Comparison of ENCODE assay signal across 20 cellular contexts in genomic region chrX:32985544-32985943, GRCh38.
DNase-seq lines count a peak whose midpoint lies in the region; ATAC-seq, FAIRE-seq and TF ChIP-seq lines count a peak whose summit lies in the region.
"Had no signal": no experiment of that assay in that cellular context is flagged by ENCODE, and none has a peak within 500 bp of the region (broad histone marks: within the 10 kb centered on the region; RNA-seq: fewer than 3 reads in every experiment).

No MANE protein-coding gene starts in this region.

- no peak for TF ChIP-seq RAD21 in HepG2 (CRISPR knock-in tag; IDR thresholded peaks at IDR 0.05)

- H3K9me3 Mint-ChIP-seq in astrocyte (ENCODE audit: unreplicated experiment) = no peaks in the 10 kb centered on the region

- no peak overlapping the region for H4K8ac ChIP-seq in mesendoderm (ENCODE audit: low read depth, low read length)

- H4K5ac ChIP-seq in mesendoderm (ENCODE audit: low read length) = no peak overlapping the region

- no peak overlapping the region for H3K4ac ChIP-seq in mesendoderm (ENCODE audit: low read depth, low read length)

- no peak for TF ChIP-seq CTCF in astrocyte (IDR thresholded peaks at IDR 0.05; ENCODE audit: insufficient read depth, low read depth, low read length)
- TF ChIP-seq CTCF in HepG2 (CRISPR knock-in tag; IDR thresholded peaks at IDR 0.05) = no peak

- peak overlapping the region; percentile 73 for H2BK120ac ChIP-seq in mesendoderm (ENCODE audit: low read depth, low read length)

- CTCF ChIA-PET in HepG2 (lab: Yijun Ruan, JAX; ENCODE audit: low intra/inter-chr PET ratio, low total read pairs) = no interaction called here

- no peak overlapping the region for H3K18ac ChIP-seq in mesendoderm (ENCODE audit: low read length)

- no peaks in the 10 kb centered on the region for H3K27me3 Mint-ChIP-seq in astrocyte (ENCODE audit: low read depth, unreplicated experiment)

- H3K79me2 ChIP-seq in astrocyte (ENCODE audit: insufficient read depth, low read length) = no peaks in the 10 kb centered on the region
- no peaks in the 10 kb centered on the region for H3K79me2 ChIP-seq in mesendoderm (ENCODE audit: control insufficient read depth, insufficient read depth, low read length)
- no peaks in the 10 kb centered on the region for H3K79me2 ChIP-seq in HepG2 (ENCODE audit: insufficient read depth, low read length)

- no peak overlapping the region for H3K4me2 ChIP-seq in astrocyte (ENCODE audit: low read length)
- no peak overlapping the region for H3K4me2 ChIP-seq in mesendoderm (ENCODE audit: low read length)
- no peak overlapping the region for H3K4me2 ChIP-seq in HepG2 (ENCODE audit: low read depth, low read length)
- H3K4me2 ChIP-seq: PC-9 had no signal

- H2AFZ ChIP-seq in astrocyte (ENCODE audit: low read depth, low read length) (no peak overlapping the region), HepG2 (ENCODE audit: low read length) (no peak overlapping the region)
- H2AFZ ChIP-seq: GM23248, PC-9 had no signal

- no peak overlapping the region for H3K27ac Mint-ChIP-seq in astrocyte (ENCODE audit: unreplicated experiment)

- no peak overlapping the region for H2BK5ac ChIP-seq in mesendoderm (ENCODE audit: low read length)

- no peak overlapping the region for H3K23ac ChIP-seq in mesendoderm (ENCODE audit: low read length)

- H3K9ac ChIP-seq in astrocyte (ENCODE audit: low read length) (no peak overlapping the region), mesendoderm (ENCODE audit: low read length) (no peak overlapping the region), HepG2 (ENCODE audit: insufficient read depth, low read depth, low read length) (no peak overlapping the region)
- H3K9ac ChIP-seq: GM23248 had no signal

- no peak overlapping the region for H3K4me3 Mint-ChIP-seq in astrocyte (ENCODE audit: unreplicated experiment)

- no peaks in the 10 kb centered on the region for H3K4me1 Mint-ChIP-seq in astrocyte (ENCODE audit: low read depth, unreplicated experiment)

- no peak for TF ChIP-seq EP300 in HepG2 (IDR thresholded peaks at IDR 0.05; ENCODE audit: low read depth in 2 of 2, low read length in 2 of 2)
- no peak for TF ChIP-seq EP300 in HepG2 (CRISPR knock-in tag; IDR thresholded peaks at IDR 0.05; ENCODE audit: borderline replicate concordance)

- in situ Hi-C loops in KBM-7 (cut with MboI; ENCODE audit: low pct_unique_long_range_greater_than_20kb, low sequenced_read_pairs) (no loop called here), HepG2 (cut with HindIII; ENCODE audit: extremely low pct_ligation_motif_present, low pct_unique_long_range_greater_than_20kb) (no loop called here)

- no peak overlapping the region for H3K56ac ChIP-seq in mesendoderm (ENCODE audit: low read length)

- H3K4me1 ChIP-seq in astrocyte (ENCODE audit: insufficient read depth, low read length) (no peaks in the 10 kb centered on the region), mesendoderm (ENCODE audit: control insufficient read depth, low read depth, low read length) (no peaks in the 10 kb centered on the region), HepG2 (ENCODE audit: insufficient read depth, low read length) (no peaks in the 10 kb centered on the region)

- peak; percentile 0 for DNase-seq in NCI-H345 (lab: John Stamatoyannopoulos, UW)
- no peak for DNase-seq in NCI-H345 treated with DMSO at 0.1 percent for 48 hours (lab: John Stamatoyannopoulos, UW; ENCODE audit: unreplicated experiment)
- DNase-seq in astrocyte (ENCODE audit: low read depth) = no peak
- DNase-seq in mesendoderm = no peak
- DNase-seq in activated CD4-positive, alpha-beta T cell treated with anti-CD3 and anti-CD28 coated beads for 4 hours = no peak
- no peak for DNase-seq in KBM-7
- no peak for DNase-seq in RPMI8226
- no peak for DNase-seq in HepG2 (ENCODE audit: low spot score)
- DNase-seq: GM23248, H7, MG63, NCI-H1105 treated with DMSO at 0.1 percent for 48 hours, NCI-H146, NCI-H1930, NCI-H2107, PC-9, Right ventricle myocardium superior had no signal

- H3K9me3 ChIP-seq in astrocyte (ENCODE audit: insufficient read depth, low read depth, low read length) (no peaks in the 10 kb centered on the region), HepG2 (ENCODE audit: low read length) (no peaks in the 10 kb centered on the region)
- H3K9me3 ChIP-seq: MG63 had no signal

- no peaks in the 10 kb centered on the region for H3K79me1 ChIP-seq in mesendoderm (ENCODE audit: low read length)

- no peak overlapping the region for H3K4me3 ChIP-seq in astrocyte (ENCODE audit: insufficient read depth, low read depth, low read length)
- no peak overlapping the region for H3K4me3 ChIP-seq in mesendoderm (ENCODE audit: low read length)
- no peak overlapping the region for H3K4me3 ChIP-seq in HepG2 (replicated peaks in 1 of 3; ENCODE audit: insufficient read depth in 1 of 3, low read depth in 2 of 3, low read length in 3 of 3)
- H3K4me3 ChIP-seq: GM23248, K562, MG63, PC-9 had no signal

- ATAC-seq in HepG2 = no peak
- ATAC-seq: K562 had no signal

- H3K27ac ChIP-seq in astrocyte (ENCODE audit: low read depth, low read length) (no peak overlapping the region), mesendoderm (ENCODE audit: low read depth, low read length) (no peak overlapping the region), HepG2 (ENCODE audit: extremely low read length, insufficient read depth, low read length) (no peak overlapping the region)
- H3K27ac ChIP-seq: 22Rv1, GM23248, PC-9 had no signal

- H3K27me3 ChIP-seq in astrocyte (ENCODE audit: insufficient read depth, low read length) = no peaks in the 10 kb centered on the region
- H3K27me3 ChIP-seq in mesendoderm (ENCODE audit: insufficient read depth, low read length, poor library complexity) = no peaks in the 10 kb centered on the region
- no peaks in the 10 kb centered on the region for H3K27me3 ChIP-seq in HepG2 (ENCODE audit: control insufficient read depth in 1 of 2, insufficient read depth in 2 of 2, low read length in 2 of 2)
- H3K27me3 ChIP-seq: MG63 had no signal

- no peak overlapping the region for H2BK15ac ChIP-seq in mesendoderm (replicated peaks; ENCODE audit: low read depth)

- H3K36me3 ChIP-seq in astrocyte (ENCODE audit: insufficient read depth, low read length) (no peaks in the 10 kb centered on the region), mesendoderm (ENCODE audit: control insufficient read depth, insufficient read depth, low read length) (no peaks in the 10 kb centered on the region), HepG2 (replicated peaks in 1 of 2; ENCODE audit: control insufficient read depth in 1 of 2, insufficient read depth in 2 of 2, low read length in 2 of 2) (no peaks in the 10 kb centered on the region)
- H3K36me3 ChIP-seq: MG63 had no signal

- intact Hi-C loops in HepG2 (cut with micrococcal nuclease; ENCODE audit: unreplicated experiment) = no loop called here

- no peaks in the 10 kb centered on the region for H3K36me3 Mint-ChIP-seq in astrocyte (ENCODE audit: low read depth, unreplicated experiment)

- no peak for TF ChIP-seq POLR2A in HepG2 (IDR thresholded peaks at IDR 0.05; ENCODE audit: insufficient read depth in 1 of 2, low read depth in 2 of 2, low read length in 2 of 2)

- no peaks in the 10 kb centered on the region for H4K20me1 ChIP-seq in astrocyte (ENCODE audit: insufficient read depth, low read length)
- no peaks in the 10 kb centered on the region for H4K20me1 ChIP-seq in HepG2 (ENCODE audit: insufficient read depth, low read length)

- POLR2A ChIA-PET in HepG2 (lab: Yijun Ruan, JAX) = no interaction called here

- peak; percentile 34 for FAIRE-seq in astrocyte (lab: Jason Lieb, UNC)
- FAIRE-seq in HepG2 (lab: Jason Lieb, UNC) = no peak
- FAIRE-seq: D721Med, K562 had no signal

- BruUV-seq in HepG2 (replicated peaks; lab: Mats Ljungman, UMichigan) = no TSS peak

- WGBS in mesendoderm (ENCODE audit: extremely low coverage, insufficient coverage, low lambda C conversion rate) = no CpG with 5 or more reads among the region's 4 CpGs
- WGBS in HepG2 (ENCODE audit: low lambda C conversion rate) = 26% methylated on average over 4 of the region's 4 CpGs

- H2AK5ac ChIP-seq in mesendoderm (ENCODE audit: low read length) = no peak overlapping the region

TF ChIP-seq in HepG2, 621 proteins besides CTCF, POLR2A, EP300 and RAD21 (continues in another document):
- no peak for TF ChIP-seq FOXJ3 (CRISPR knock-in tag; IDR thresholded peaks at IDR 0.05; ENCODE audit: borderline replicate concordance)
- TF ChIP-seq ZFP90 (CRISPR knock-in tag; IDR thresholded peaks at IDR 0.05; ENCODE audit: borderline replicate concordance) = no peak
- TF ChIP-seq MEIS2 (CRISPR knock-in tag; IDR thresholded peaks at IDR 0.05) = no peak
- no peak for TF ChIP-seq ZNF549 (CRISPR knock-in tag; IDR thresholded peaks at IDR 0.05)
- no peak for TF ChIP-seq NFIB (CRISPR knock-in tag; IDR thresholded peaks at IDR 0.05; ENCODE audit: borderline replicate concordance)
- no peak for TF ChIP-seq KDM1A (CRISPR knock-in tag; IDR thresholded peaks at IDR 0.05)
- TF ChIP-seq MTERF4 (CRISPR knock-in tag; IDR thresholded peaks at IDR 0.05) = no peak
- no peak for TF ChIP-seq ZNF431 (CRISPR knock-in tag; IDR thresholded peaks at IDR 0.05; ENCODE audit: borderline replicate concordance, low read depth)
- TF ChIP-seq ZFYVE20 (CRISPR knock-in tag; IDR thresholded peaks at IDR 0.05; ENCODE audit: borderline replicate concordance, low read depth) = no peak
- no peak for TF ChIP-seq SMC3 (IDR thresholded peaks at IDR 0.05; ENCODE audit: low read length)
- no peak for TF ChIP-seq MAFK (conservative IDR thresholded peaks at IDR 0.05 in 1 of 2, IDR thresholded peaks at IDR 0.05 in 1 of 2; ENCODE audit: low read length in 2 of 2)
- TF ChIP-seq NR2F6 (IDR thresholded peaks at IDR 0.05) = no peak
- TF ChIP-seq NR2F6 (CRISPR knock-in tag; IDR thresholded peaks at IDR 0.05) = no peak
